ENCODE assay signal across 1 cellular context in the genomic region with DNA sequence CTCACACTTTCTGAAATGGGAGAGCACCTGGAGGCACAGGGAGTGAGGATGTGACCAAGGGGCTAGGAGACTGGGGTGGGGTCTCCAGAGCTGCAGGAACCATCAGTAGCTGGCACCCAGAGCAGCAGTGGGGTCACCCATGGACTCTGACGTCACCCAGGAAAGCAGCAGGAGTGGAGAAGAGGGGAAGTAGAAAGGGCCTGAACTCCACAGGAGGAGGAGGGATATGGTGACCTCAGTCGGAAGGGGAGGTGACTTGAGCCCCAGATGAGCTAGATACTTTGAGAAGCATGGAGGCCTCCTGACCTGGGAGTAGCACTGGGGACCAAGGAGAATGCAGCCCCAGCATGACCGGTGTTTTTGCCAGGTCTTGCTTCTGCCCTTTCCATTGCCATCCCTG.
TF ChIP-seq lines count a peak whose summit lies in the region.

No MANE protein-coding gene starts in this region.

TF ChIP-seq in GM12878, 131 proteins besides CTCF, POLR2A, EP300 and RAD21 (continued from another document):
- no peak for TF ChIP-seq USF2 (IDR thresholded peaks at IDR 0.05; ENCODE audit: borderline replicate concordance, low read depth, low read length)
- TF ChIP-seq E2F4 (IDR thresholded peaks at IDR 0.05; ENCODE audit: low read depth, low read length) = no peak
- TF ChIP-seq ZSCAN29 (IDR thresholded peaks at IDR 0.05) = no peak
- TF ChIP-seq POLR2AphosphoS2 (IDR thresholded peaks at IDR 0.05; ENCODE audit: low read depth, low read length) = no peak
